In genomic region chr3:50616770-50617095, GRCh38 we compare ENCODE assay signal across 8 cellular contexts. TPM values are rescaled to one million over a fixed set of nuclear protein-coding genes. Genes with fewer than 3 reads are reported as not detected.
DNase-seq lines count a peak whose midpoint lies in the region; ATAC-seq and TF ChIP-seq lines count a peak whose summit lies in the region.

No MANE protein-coding gene starts in this region.

- peaks cover 37% of the 10 kb centered on the region for H3K4me1 Mint-ChIP-seq in nephron

- in situ Hi-C loops in KBM-7 (cut with MboI; ENCODE audit: low pct_unique_long_range_greater_than_20kb, low sequenced_read_pairs): no loop called here

- TF ChIP-seq CTCF in nephron (IDR thresholded peaks at IDR 0.05; ENCODE audit: unreplicated experiment in 3 of 3): no peak

- H3K27me3 Mint-ChIP-seq in nephron (ENCODE audit: low read depth): peaks cover 3% of the 10 kb centered on the region

- peak overlapping the region; percentile 9 to 76 (median 43) for H3K27ac Mint-ChIP-seq in nephron

- H3K36me3 Mint-ChIP-seq in nephron (ENCODE audit: low read depth): peaks cover 7% of the 10 kb centered on the region

- peak; percentile 56 for ATAC-seq in GM21619 (IDR thresholded peaks at IDR 0.05; ENCODE audit: unreplicated experiment)
- ATAC-seq in stimulated activated naive CD8-positive, alpha-beta T cell treated with anti-CD3 and anti-CD28 coated beads, Interleukin-15, Interleukin-2, amounts not matched to agents 100 U/mL and 50 U/mL, for 24 hours: peak; percentile 58

- DNase-seq in DMS79 (lab: John Stamatoyannopoulos, UW) (peak; percentile 79), KBM-7 (peak; percentile 99), RPMI7951 (ENCODE audit: low read depth) (peak; percentile 90), fibroblast of peridontal ligament (ENCODE audit: extremely low read depth) (peak; percentile 82)
- peak; percentile 88 to 90 for DNase-seq in activated T-helper 1 cell treated with anti-CD3 and anti-CD28 coated beads, Interleukin-2, amount 50 U/mL, for 16 hours (ENCODE audit: low read depth in 1 of 2, low spot score in 1 of 2)
- DNase-seq in stimulated activated naive CD8-positive, alpha-beta T cell treated with anti-CD3 and anti-CD28 coated beads, Interleukin-15, Interleukin-2, amounts not matched to agents 100 U/mL and 50 U/mL, for 24 hours: peak; percentile 97

- H3K4me3 Mint-ChIP-seq in nephron: peak overlapping the region; percentile 78 to 85 (median 80)

- no peaks in the 10 kb centered on the region for H3K9me3 Mint-ChIP-seq in nephron

RNA-seq across cellular contexts. Expression of gene MAPKAPK3, which starts 0.2 kb away (rescaled TPM):
- total RNA-seq in RPMI7951 (2014; rRNA removed; shearing (Covaris generic)): 65.7 and 75.5 TPM in 2 replicates

RNA-seq across cellular contexts. Expression of gene CISH, which starts 5.2 kb away (rescaled TPM):
- 1.1 and 1.8 TPM in 2 replicates for total RNA-seq in RPMI7951 (2014; rRNA removed; shearing (Covaris generic))

RNA-seq across cellular contexts. Expression of gene HEMK1, which starts 47.4 kb away (rescaled TPM):
- total RNA-seq in RPMI7951 (2014; rRNA removed; shearing (Covaris generic)): 8.8 and 12.8 TPM in 2 replicates

RNA-seq across cellular contexts. Expression of gene C3orf18, which starts 49.2 kb away (rescaled TPM):
- 15.5 and 16.0 TPM in 2 replicates for total RNA-seq in RPMI7951 (2014; rRNA removed; shearing (Covaris generic))

RNA-seq across cellular contexts. Expression of gene DOCK3, which starts 58.0 kb away (rescaled TPM):
- total RNA-seq in RPMI7951 (2014; rRNA removed; shearing (Covaris generic)): 0.10 and 0.12 TPM in 2 replicates

Comparison
In these comparisons a context has a peak if more than half of its experiments do, and no peak if none do; other contexts are left out.
1. Peak in every context shown above with its lines: DNase-seq and ATAC-seq.